In genomic region chr20:1087311-1087710, GRCh38 we compare ENCODE assay signal across 1 cellular context.
TF ChIP-seq lines count a peak whose summit lies in the region.

No MANE protein-coding gene starts in this region.

TF ChIP-seq in GM23338, 12 proteins besides CTCF, POLR2A, EP300 and RAD21:
- TF ChIP-seq POLR2AphosphoS5 (IDR thresholded peaks at IDR 0.05; ENCODE audit: low read depth) (no peak), ETS1 (IDR thresholded peaks at IDR 0.05) (no peak), EZH2 (IDR thresholded peaks at IDR 0.05; ENCODE audit: low read depth, unreplicated experiment) (no peak), ZNF331 (CRISPR knock-in tag; IDR thresholded peaks at IDR 0.05; ENCODE audit: low read depth) (no peak)
